11 cellular contexts compared by ENCODE assay signal in genomic region chr9:127422787-127423186, GRCh38. TPM values are rescaled to one million over a fixed set of nuclear protein-coding genes. Genes with fewer than 3 reads are reported as not detected.
A peak's percentile ranks its signal among the peaks of the same experiment; 100 is the strongest.
DNase-seq lines count a peak whose midpoint lies in the region; ATAC-seq, FAIRE-seq and TF ChIP-seq lines count a peak whose summit lies in the region.
"Had no signal": no experiment of that assay in that cellular context is flagged by ENCODE, and none has a peak within 500 bp of the region (broad histone marks: within the 10 kb centered on the region; RNA-seq: fewer than 3 reads in every experiment).

No MANE protein-coding gene starts in this region.

- no peaks in the 10 kb centered on the region for H3K27me3 ChIP-seq in keratinocyte (ENCODE audit: control insufficient read depth, extremely low read depth, insufficient read depth, low read length)
- no peaks in the 10 kb centered on the region for H3K27me3 ChIP-seq in subcutaneous abdominal adipose tissue (ENCODE audit: control insufficient read depth in 5 of 5, insufficient read depth in 4 of 5, low read length in 5 of 5)

- H3K9me3 ChIP-seq in keratinocyte (ENCODE audit: control insufficient read depth, low read depth, low read length) (no peaks in the 10 kb centered on the region), subcutaneous abdominal adipose tissue (ENCODE audit: control insufficient read depth in 5 of 5, low read length in 5 of 5) (no peaks in the 10 kb centered on the region)
- H3K9me3 ChIP-seq: prostate gland had no signal

- dilution Hi-C loops in keratinocyte (cut with MboI; ENCODE audit: extremely low pct_ligation_motif_present, low sequenced_read_pairs) = no loop called here

- H4K20me1 ChIP-seq in keratinocyte (ENCODE audit: control insufficient read depth, extremely low read depth, insufficient read depth, low read length) = peaks cover 5% of the 10 kb centered on the region

- H3K36me3 ChIP-seq in keratinocyte (ENCODE audit: control insufficient read depth in 2 of 2, extremely low read depth in 1 of 2, insufficient read depth in 2 of 2, low read length in 2 of 2) = no peaks in the 10 kb centered on the region
- peaks cover 0 to 5% (median 3%) of the 10 kb centered on the region in 5 donors for H3K36me3 ChIP-seq in subcutaneous abdominal adipose tissue (ENCODE audit: control insufficient read depth in 5 of 5, insufficient read depth in 5 of 5, low read length in 5 of 5)
- H3K36me3 ChIP-seq: prostate gland had no signal

- H2AFZ ChIP-seq in keratinocyte (ENCODE audit: control insufficient read depth, low read length) = no peak overlapping the region

- H3K9me3 Mint-ChIP-seq in activated CD4-positive, alpha-beta T cell treated with anti-CD3 and anti-CD28 coated beads, Interleukin-2, amount 10 ng/mL, durations not matched to agents 24 days and 14 days = no peaks in the 10 kb centered on the region
- no peaks in the 10 kb centered on the region for H3K9me3 Mint-ChIP-seq in activated T-helper 17 cell treated with anti-CD3 and anti-CD28 coated beads, Interleukin-2, amount 50 U/mL, for 72 hours

- no peak for ATAC-seq in activated T-helper 17 cell treated with anti-CD3 and anti-CD28 coated beads, Interleukin-2, amount 50 U/mL, for 72 hours (replicated peaks)
- no peak for ATAC-seq in HG02798 (IDR thresholded peaks at IDR 0.05; ENCODE audit: poor library complexity, unreplicated experiment)
- no peak for ATAC-seq in GM21576 (IDR thresholded peaks at IDR 0.05; ENCODE audit: unreplicated experiment)

- peak overlapping the region; percentile 99 for H3K4me2 ChIP-seq in keratinocyte (ENCODE audit: control insufficient read depth, extremely low read depth, insufficient read depth, low read depth, low read length)

- peaks cover 19% of the 10 kb centered on the region for H3K36me3 Mint-ChIP-seq in activated CD4-positive, alpha-beta T cell treated with anti-CD3 and anti-CD28 coated beads, Interleukin-2, amount 10 ng/mL, durations not matched to agents 24 days and 14 days (ENCODE audit: low read depth)
- H3K36me3 Mint-ChIP-seq in activated T-helper 17 cell treated with anti-CD3 and anti-CD28 coated beads, Interleukin-2, amount 50 U/mL, for 72 hours (ENCODE audit: low read depth) = peaks cover 40% of the 10 kb centered on the region

- H3K9ac ChIP-seq in keratinocyte (ENCODE audit: control insufficient read depth, extremely low read depth, insufficient read depth, low read length) = peak overlapping the region; percentile 92
- H3K9ac ChIP-seq in subcutaneous abdominal adipose tissue (ENCODE audit: low read length in 5 of 5) = peak overlapping the region in 4 of 5 donors; percentile 23 to 98 (median 94)

- H3K27ac ChIP-seq in keratinocyte (ENCODE audit: control insufficient read depth, insufficient read depth, low read length) (no peak overlapping the region), subcutaneous abdominal adipose tissue (ENCODE audit: low read depth, low read length) (peak overlapping the region; percentile 91)

- H3K4me1 ChIP-seq in keratinocyte (ENCODE audit: control insufficient read depth, extremely low read depth, insufficient read depth, low read length) (peaks cover 39% of the 10 kb centered on the region), subcutaneous abdominal adipose tissue (ENCODE audit: control insufficient read depth in 5 of 5, insufficient read depth in 5 of 5, low read length in 5 of 5) (peaks cover 8 to 38% (median 31%) of the 10 kb centered on the region in 5 donors)

- no peak for DNase-seq in activated CD4-positive, alpha-beta T cell treated with anti-CD3 and anti-CD28 coated beads, Interleukin-2, amount 10 ng/mL, durations not matched to agents 24 days and 14 days
- no peak for DNase-seq in activated CD4-positive, alpha-beta T cell treated with anti-CD3 and anti-CD28 coated beads for 48 hours
- DNase-seq in keratinocyte (ENCODE audit: low read depth, low spot score) (no peak), DMS114 treated with DMSO at 0.1 percent for 48 hours (lab: John Stamatoyannopoulos, UW; ENCODE audit: unreplicated experiment) (no peak)
- DNase-seq: activated gamma-delta T cell treated with Interleukin-2 at 50 U/mL for 16 hours, NCI-H187 treated with DMSO at 0.1 percent for 48 hours had no signal

- no peak for FAIRE-seq in keratinocyte (lab: Jason Lieb, UNC)

- peaks cover 33% of the 10 kb centered on the region for H3K79me2 ChIP-seq in keratinocyte (ENCODE audit: control insufficient read depth, insufficient read depth, low read length)

- H3K4me3 ChIP-seq in keratinocyte (ENCODE audit: control insufficient read depth in 2 of 3, extremely low read depth in 1 of 3, insufficient read depth in 2 of 3, low read depth in 1 of 3, low read length in 3 of 3) (peak overlapping the region; percentile 70 to 98 (median 96)), subcutaneous abdominal adipose tissue (ENCODE audit: low read depth in 1 of 5, low read length in 5 of 5) (peak overlapping the region; percentile 80 to 95 (median 88))

- H3K27ac Mint-ChIP-seq in activated CD4-positive, alpha-beta T cell treated with anti-CD3 and anti-CD28 coated beads, Interleukin-2, amount 10 ng/mL, durations not matched to agents 24 days and 14 days = no peak overlapping the region
- peak overlapping the region; percentile 96 for H3K27ac Mint-ChIP-seq in activated T-helper 17 cell treated with anti-CD3 and anti-CD28 coated beads, Interleukin-2, amount 50 U/mL, for 72 hours

- no peaks in the 10 kb centered on the region for H3K27me3 Mint-ChIP-seq in activated CD4-positive, alpha-beta T cell treated with anti-CD3 and anti-CD28 coated beads, Interleukin-2, amount 10 ng/mL, durations not matched to agents 24 days and 14 days
- no peaks in the 10 kb centered on the region for H3K27me3 Mint-ChIP-seq in activated T-helper 17 cell treated with anti-CD3 and anti-CD28 coated beads, Interleukin-2, amount 50 U/mL, for 72 hours

- no peak for TF ChIP-seq CTCF in keratinocyte (optimal IDR thresholded peaks at IDR 0.05 in 1 of 3, IDR thresholded peaks at IDR 0.05 in 1 of 3, conservative IDR thresholded peaks at IDR 0.05 in 1 of 3; ENCODE audit: extremely low read depth in 1 of 3, insufficient read depth in 2 of 3, low read length in 3 of 3)

- H3K4me3 Mint-ChIP-seq in activated CD4-positive, alpha-beta T cell treated with anti-CD3 and anti-CD28 coated beads, Interleukin-2, amount 10 ng/mL, durations not matched to agents 24 days and 14 days = peak overlapping the region; percentile 99
- H3K4me3 Mint-ChIP-seq in activated T-helper 17 cell treated with anti-CD3 and anti-CD28 coated beads, Interleukin-2, amount 50 U/mL, for 72 hours = peak overlapping the region; percentile 100

- H3K4me1 Mint-ChIP-seq in activated CD4-positive, alpha-beta T cell treated with anti-CD3 and anti-CD28 coated beads, Interleukin-2, amount 10 ng/mL, durations not matched to agents 24 days and 14 days = peaks cover 33% of the 10 kb centered on the region
- peaks cover 21% of the 10 kb centered on the region for H3K4me1 Mint-ChIP-seq in activated T-helper 17 cell treated with anti-CD3 and anti-CD28 coated beads, Interleukin-2, amount 50 U/mL, for 72 hours

- intact Hi-C loops in activated CD4-positive, alpha-beta T cell treated with anti-CD3 and anti-CD28 coated beads, Interleukin-2, amount 10 ng/mL, durations not matched to agents 24 days and 14 days (cut with micrococcal nuclease) = no loop called here

- H3K9me1 ChIP-seq in keratinocyte (ENCODE audit: control insufficient read depth, extremely low read depth, insufficient read depth, low read length) = peaks cover 2% of the 10 kb centered on the region

RNA-seq across cellular contexts. Expression of gene ZNF79, which starts 1.4 kb away (rescaled TPM):
- 17.2 and 17.3 TPM in 2 replicates for total RNA-seq in activated CD4-positive, alpha-beta T cell treated with anti-CD3 and anti-CD28 coated beads, Interleukin-2, amount 10 ng/mL, durations not matched to agents 24 days and 14 days
- 10 to 100 TPM; 10.1 to 11.3 TPM for total RNA-seq in activated T-helper 17 cell treated with anti-CD3 and anti-CD28 coated beads, Interleukin-2, amount 50 U/mL, for 72 hours
- 4.3 to 6.6 TPM (median 4.8 TPM) in 3 replicates for polyA plus RNA-seq in keratinocyte
- polyA plus RNA-seq in keratinocyte (2011; ENCODE audit: low read depth) = 2.6 TPM
- polyA plus RNA-seq in keratinocyte (2011; cell fraction: cytosol; rRNA removed) = 3.0 and 4.8 TPM in 2 replicates
- 10.7 and 11.3 TPM in 2 replicates for polyA plus RNA-seq in keratinocyte (2011; cell fraction: nucleus; rRNA removed)
- 3.6 and 4.8 TPM in 2 replicates for polyA plus RNA-seq in keratinocyte (2012; ENCODE audit: low replicate concordance)
- 9.1 to 16.4 TPM (median 14.9 TPM) in 3 replicates for polyA minus RNA-seq in keratinocyte
- polyA minus RNA-seq in keratinocyte (2011; cell fraction: cytosol; rRNA and poly(A)+ RNA removed) = 6.5 TPM
- polyA minus RNA-seq in keratinocyte (2011; cell fraction: nucleus; rRNA and poly(A)+ RNA removed) = 8.7 and 10.6 TPM in 2 replicates

RNA-seq across cellular contexts. Expression of gene SLC2A8, which starts 25.8 kb away (rescaled TPM):
- total RNA-seq in activated CD4-positive, alpha-beta T cell treated with anti-CD3 and anti-CD28 coated beads, Interleukin-2, amount 10 ng/mL, durations not matched to agents 24 days and 14 days = 3.9 and 5.8 TPM in 2 replicates
- 1 to 10 TPM; 3.0 TPM for total RNA-seq in activated T-helper 17 cell treated with anti-CD3 and anti-CD28 coated beads, Interleukin-2, amount 50 U/mL, for 72 hours
- 7.1 to 14.2 TPM (median 9.5 TPM) in 3 replicates for polyA plus RNA-seq in keratinocyte
- 2.4 TPM for polyA plus RNA-seq in keratinocyte (2011; ENCODE audit: low read depth)
- polyA plus RNA-seq in keratinocyte (2011; cell fraction: cytosol; rRNA removed) = 5.4 and 8.5 TPM in 2 replicates
- polyA plus RNA-seq in keratinocyte (2011; cell fraction: nucleus; rRNA removed) = 16.8 and 24.0 TPM in 2 replicates
- polyA plus RNA-seq in keratinocyte (2012; ENCODE audit: low replicate concordance) = 7.5 and 9.3 TPM in 2 replicates
- 7.3 to 12.3 TPM (median 8.2 TPM) in 3 replicates for polyA minus RNA-seq in keratinocyte
- polyA minus RNA-seq in keratinocyte (2011; cell fraction: cytosol; rRNA and poly(A)+ RNA removed) = 14.0 TPM
- 13.7 and 15.5 TPM in 2 replicates for polyA minus RNA-seq in keratinocyte (2011; cell fraction: nucleus; rRNA and poly(A)+ RNA removed)

RNA-seq across cellular contexts. Expression of gene RPL12, which starts 28.4 kb away (rescaled TPM):
- 1,245 and 1,252 TPM in 2 replicates for total RNA-seq in activated CD4-positive, alpha-beta T cell treated with anti-CD3 and anti-CD28 coated beads, Interleukin-2, amount 10 ng/mL, durations not matched to agents 24 days and 14 days
- 1,000 to 10,000 TPM; 1,178 to 1,829 TPM for total RNA-seq in activated T-helper 17 cell treated with anti-CD3 and anti-CD28 coated beads, Interleukin-2, amount 50 U/mL, for 72 hours
- polyA plus RNA-seq in keratinocyte = 2,272 to 2,722 TPM (median 2,671 TPM) in 3 replicates
- polyA plus RNA-seq in keratinocyte (2011; ENCODE audit: low read depth) = 2,111 TPM
- polyA plus RNA-seq in keratinocyte (2011; cell fraction: cytosol; rRNA removed) = 2,958 and 3,580 TPM in 2 replicates
- polyA plus RNA-seq in keratinocyte (2011; cell fraction: nucleus; rRNA removed) = 591 and 603 TPM in 2 replicates
- polyA plus RNA-seq in keratinocyte (2012; ENCODE audit: low replicate concordance) = 2,339 and 3,674 TPM in 2 replicates
- polyA minus RNA-seq in keratinocyte = 715 to 1,260 TPM (median 822 TPM) in 3 replicates
- 1,132 TPM for polyA minus RNA-seq in keratinocyte (2011; cell fraction: cytosol; rRNA and poly(A)+ RNA removed)
- polyA minus RNA-seq in keratinocyte (2011; cell fraction: nucleus; rRNA and poly(A)+ RNA removed) = 139 and 149 TPM in 2 replicates

RNA-seq across cellular contexts. Expression of gene LRSAM1, which starts 28.5 kb away (rescaled TPM):
- 24.6 and 26.4 TPM in 2 replicates for total RNA-seq in activated CD4-positive, alpha-beta T cell treated with anti-CD3 and anti-CD28 coated beads, Interleukin-2, amount 10 ng/mL, durations not matched to agents 24 days and 14 days
- total RNA-seq in activated T-helper 17 cell treated with anti-CD3 and anti-CD28 coated beads, Interleukin-2, amount 50 U/mL, for 72 hours = 10 to 100 TPM; 22.0 to 33.5 TPM
- polyA plus RNA-seq in keratinocyte = 5.2 to 11.6 TPM (median 7.2 TPM) in 3 replicates
- 26.7 TPM for polyA plus RNA-seq in keratinocyte (2011; ENCODE audit: low read depth)
- polyA plus RNA-seq in keratinocyte (2011; cell fraction: cytosol; rRNA removed) = 4.5 and 7.3 TPM in 2 replicates
- 22.8 and 27.7 TPM in 2 replicates for polyA plus RNA-seq in keratinocyte (2011; cell fraction: nucleus; rRNA removed)
- polyA plus RNA-seq in keratinocyte (2012; ENCODE audit: low replicate concordance) = 12.5 and 16.9 TPM in 2 replicates
- 7.7 to 15.3 TPM (median 8.0 TPM) in 3 replicates for polyA minus RNA-seq in keratinocyte
- 8.2 TPM for polyA minus RNA-seq in keratinocyte (2011; cell fraction: cytosol; rRNA and poly(A)+ RNA removed)
- polyA minus RNA-seq in keratinocyte (2011; cell fraction: nucleus; rRNA and poly(A)+ RNA removed) = 17.3 and 20.0 TPM in 2 replicates
